1 cellular context compared by ENCODE assay signal in genomic region chr5:177498013-177498847, GRCh38.
TF ChIP-seq lines count a peak whose summit lies in the region.

No MANE protein-coding gene starts in this region.

TF ChIP-seq in GM12878, 131 proteins besides CTCF, POLR2A, EP300 and RAD21:
- TF ChIP-seq POLR2AphosphoS5 (IDR thresholded peaks at IDR 0.05; ENCODE audit: low read length) (no peak), RCOR1 (conservative IDR thresholded peaks at IDR 0.05; ENCODE audit: low read depth, low read length) (0 out of 2 replicates have a peak, but pooled peaks have one; percentile 12), NFXL1 (IDR thresholded peaks at IDR 0.05; ENCODE audit: borderline replicate concordance) (no peak), ZNF687 (IDR thresholded peaks at IDR 0.05) (0 out of 2 replicates have a peak, but pooled peaks have one; percentile 34), CEBPB (IDR thresholded peaks at IDR 0.05; ENCODE audit: borderline replicate concordance in 1 of 2, low read depth in 2 of 2, low read length in 2 of 2) (peak in 1 of 2 experiments; percentile 56; a peak in 1 of 4 replicates), FOS (IDR thresholded peaks at IDR 0.05; ENCODE audit: borderline replicate concordance, extremely low read depth, insufficient read length) (no peak), EZH2 (IDR thresholded peaks at IDR 0.05; ENCODE audit: borderline replicate concordance, control insufficient read depth, low read depth, low read length) (0 out of 2 replicates have a peak, but pooled peaks have one; percentile 26), NFYA (IDR thresholded peaks at IDR 0.05; ENCODE audit: borderline replicate concordance, low read depth, low read length) (no peak), ASH2L (IDR thresholded peaks at IDR 0.05; ENCODE audit: borderline replicate concordance, low read depth) (no peak), DPF2 (IDR thresholded peaks at IDR 0.05) (0 out of 2 replicates have a peak, but pooled peaks have one; percentile 3), ZNF217 (IDR thresholded peaks at IDR 0.05) (0 out of 2 replicates have a peak, but pooled peaks have one; percentile 6), SPI1 (IDR thresholded peaks at IDR 0.05; ENCODE audit: borderline replicate concordance, insufficient read depth, low read depth, low read length) (no peak), LARP7 (IDR thresholded peaks at IDR 0.05) (peak; percentile 69), IKZF1 (conservative IDR thresholded peaks at IDR 0.05) (0 out of 2 replicates have a peak, but pooled peaks have one; percentile 7), JUND (IDR thresholded peaks at IDR 0.05; ENCODE audit: low read depth, low read length) (no peak), SMARCA5 (IDR thresholded peaks at IDR 0.05) (0 out of 2 replicates have a peak, but pooled peaks have one; percentile 19)
